1 cellular context compared by ENCODE assay signal in genomic region chr9:96418074-96418919, GRCh38.
A peak's percentile ranks its signal among the peaks of the same experiment; 100 is the strongest.
TF ChIP-seq lines count a peak whose summit lies in the region.

TSS of gene ZNF367 (minus strand) at chr9:96418370. CDS start at chr9:96418032, 338 bp downstream.

TF ChIP-seq in K562, 482 proteins besides CTCF, POLR2A, EP300 and RAD21 (continued from another document):
- TF ChIP-seq AFF4 (CRISPR knock-in tag; IDR thresholded peaks at IDR 0.05) (peak; percentile 72; the same call in 1 of the 2 replicates), HOMEZ (CRISPR knock-in tag; IDR thresholded peaks at IDR 0.05) (no peak), E2F6 (IDR thresholded peaks at IDR 0.05; ENCODE audit: borderline replicate concordance in 1 of 2, extremely low read depth in 1 of 2, insufficient read depth in 1 of 2, insufficient read length in 1 of 2, low read depth in 1 of 2, low read length in 1 of 2, poor library complexity in 1 of 2, severe bottlenecking in 1 of 2) (peak; percentile 91 to 95), NFIX (CRISPR knock-in tag; IDR thresholded peaks at IDR 0.05; ENCODE audit: low read depth) (no peak), ZNF584 (CRISPR knock-in tag; IDR thresholded peaks at IDR 0.05; ENCODE audit: low read depth) (no peak), ELK3 (CRISPR knock-in tag; IDR thresholded peaks at IDR 0.05) (no peak), NR2F6 (CRISPR knock-in tag; IDR thresholded peaks at IDR 0.05) (no peak), THRB (CRISPR knock-in tag; conservative IDR thresholded peaks at IDR 0.05) (no peak), KLF16 (IDR thresholded peaks at IDR 0.05) (no peak), ZNF445 (CRISPR knock-in tag; IDR thresholded peaks at IDR 0.05; ENCODE audit: low read depth) (no peak), XRCC3 (IDR thresholded peaks at IDR 0.05) (no peak)
